Comparison of ENCODE assay signal across 10 cellular contexts in the genomic region with DNA sequence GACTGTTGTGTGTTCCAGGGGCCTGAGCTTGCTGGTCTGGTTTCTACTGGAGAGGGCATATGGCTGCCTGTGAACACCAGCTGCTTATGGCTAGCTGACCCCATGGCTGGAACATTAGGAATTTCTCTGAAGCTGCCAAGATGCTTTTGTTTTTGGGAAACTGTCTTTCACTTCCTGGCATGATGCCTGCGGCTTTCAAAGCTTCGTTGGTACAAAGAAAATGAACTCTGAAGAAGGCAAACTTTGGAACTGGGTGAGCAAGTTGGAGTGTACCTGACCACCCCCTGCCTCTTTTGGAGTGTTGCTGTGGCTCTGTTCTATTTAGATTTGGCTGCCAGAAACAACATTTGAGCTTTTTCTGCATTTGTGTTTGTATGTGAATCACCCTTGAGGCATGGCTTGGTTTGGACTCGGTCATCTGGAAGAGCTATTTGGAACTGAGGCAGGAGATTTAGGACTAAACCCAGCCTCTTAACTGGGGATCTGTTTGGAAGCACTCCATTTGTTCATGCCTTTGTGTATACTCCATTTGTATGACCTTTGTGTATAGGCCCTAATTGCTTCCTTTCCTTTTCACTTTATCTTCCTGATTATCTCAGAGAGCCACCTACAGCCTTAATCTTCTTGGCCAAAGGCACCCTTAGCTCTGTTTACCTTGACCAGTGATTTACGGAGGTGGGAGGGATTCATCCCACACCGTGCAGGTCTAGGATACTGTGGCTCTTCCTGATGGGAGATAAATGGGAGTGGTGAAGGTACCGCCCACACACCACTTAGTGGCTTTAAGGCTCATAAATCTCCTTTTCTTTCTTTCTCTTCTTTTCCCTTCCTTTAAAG. TPM values are rescaled to one million over a fixed set of nuclear protein-coding genes. Genes with fewer than 3 reads are reported as not detected.
DNase-seq lines count a peak whose midpoint lies in the region; ATAC-seq and TF ChIP-seq lines count a peak whose summit lies in the region.
"Had no signal": no experiment of that assay in that cellular context is flagged by ENCODE, and none has a peak within 500 bp of the region (broad histone marks: within the 10 kb centered on the region; RNA-seq: fewer than 3 reads in every experiment).

No MANE protein-coding gene starts in this region.

- H3K4me1 Mint-ChIP-seq in type B pancreatic cell (ENCODE audit: unreplicated experiment), result peaks cover 11% of the 10 kb centered on the region
- no peaks in the 10 kb centered on the region for H3K4me1 Mint-ChIP-seq in stimulated activated naive B cell treated with anti-CD40 and anti-IgM and Interleukin-4, amounts not matched to agents 10 μg/mL and 1 μg/mL and 100 μg/mL, for 72 hours

- TF ChIP-seq CTCF in PC-3 (conservative IDR thresholded peaks at IDR 0.05; ENCODE audit: low read depth, low read length), result no peak
- TF ChIP-seq CTCF in fibroblast of the aortic adventitia (IDR thresholded peaks at IDR 0.05; ENCODE audit: insufficient read depth, low read length), result no peak
- no peak for TF ChIP-seq CTCF in type B pancreatic cell (conservative IDR thresholded peaks at IDR 0.05)

- no peaks in the 10 kb centered on the region for H3K27me3 ChIP-seq in PC-3 (ENCODE audit: low read length)
- H3K27me3 ChIP-seq in HAP-1 (ENCODE audit: low read depth), result no peaks in the 10 kb centered on the region

- CTCF ChIA-PET in PC-3 (lab: Charles Lee), result no interaction called here

- no peaks in the 10 kb centered on the region for H3K4me1 ChIP-seq in PC-3 (ENCODE audit: insufficient read depth, low read length)
- no peaks in the 10 kb centered on the region for H3K4me1 ChIP-seq in HAP-1

- H3K9me2 ChIP-seq in PC-3 (replicated peaks; ENCODE audit: low read length), result no peaks in the 10 kb centered on the region

- no peak overlapping the region for H2AFZ ChIP-seq in PC-3 (ENCODE audit: low read length)

- no TSS peak for BruUV-seq in PC-3 (replicated peaks; lab: Mats Ljungman, UMichigan)

- no peaks in the 10 kb centered on the region for H3K9me3 Mint-ChIP-seq in type B pancreatic cell
- H3K9me3 Mint-ChIP-seq in stimulated activated naive B cell treated with anti-CD40 and anti-IgM and Interleukin-4, amounts not matched to agents 10 μg/mL and 1 μg/mL and 100 μg/mL, for 72 hours, result no peaks in the 10 kb centered on the region
- H3K9me3 Mint-ChIP-seq: stimulated activated naive CD8-positive, alpha-beta T cell treated with anti-CD3 and anti-CD28 coated beads, Interleukin-15, Interleukin-2, amounts not matched to agents 100 ng/mL and 50 ng/mL, for 24 hours had no signal

- H3K4me3 ChIP-seq in PC-3 (ENCODE audit: low read length) (no peak overlapping the region), fibroblast of the aortic adventitia (ENCODE audit: low read depth, low read length) (no peak overlapping the region), HAP-1 (no peak overlapping the region)

- H3K36me3 ChIP-seq in PC-3 (ENCODE audit: low read depth, low read length), result no peaks in the 10 kb centered on the region
- no peaks in the 10 kb centered on the region for H3K36me3 ChIP-seq in HAP-1 (replicated peaks)

- in situ Hi-C loops in HAP-1 (cut with MboI; ENCODE audit: low sequenced_read_pairs), result no loop called here

- no peak overlapping the region for H3K9ac ChIP-seq in PC-3 (ENCODE audit: low read length)

- no peak overlapping the region for H3K4me2 ChIP-seq in PC-3 (ENCODE audit: low read length)

- H3K79me2 ChIP-seq in PC-3 (ENCODE audit: low read length), result no peaks in the 10 kb centered on the region

- no peaks in the 10 kb centered on the region for H3F3A ChIP-seq in PC-3 (ENCODE audit: low read length, unreplicated experiment)

- POLR2A ChIA-PET in PC-3 (lab: Charles Lee; ENCODE audit: unreplicated experiment), result no interaction called here

- H3K9me3 ChIP-seq in PC-3 (ENCODE audit: low read length), result no peaks in the 10 kb centered on the region
- H3K9me3 ChIP-seq in HAP-1, result no peaks in the 10 kb centered on the region

- intact Hi-C loops in PC-3 (cut with micrococcal nuclease), result no loop called here

- DNase-seq in DMS 273 (lab: John Stamatoyannopoulos, UW; ENCODE audit: unreplicated experiment) (peak; percentile 81), PC-3 (peak; percentile 3), fibroblast of the aortic adventitia (ENCODE audit: low read depth) (peak; percentile 97), renal cortical epithelial cell (ENCODE audit: low read depth) (peak; percentile 12), HAP-1 (ENCODE audit: low spot score in 2 of 2) (no peak), type B pancreatic cell (ENCODE audit: extremely low spot score, unreplicated experiment) (no peak)
- no peak for DNase-seq in stimulated activated naive B cell treated with anti-CD40 and anti-IgM and Interleukin-4, amounts not matched to agents 10 μg/mL and 1 μg/mL and 100 μg/mL, for 72 hours
- DNase-seq: NCI-H2081 had no signal

- H3K27ac Mint-ChIP-seq in type B pancreatic cell, result no peak overlapping the region
- no peak overlapping the region for H3K27ac Mint-ChIP-seq in stimulated activated naive B cell treated with anti-CD40 and anti-IgM and Interleukin-4, amounts not matched to agents 10 μg/mL and 1 μg/mL and 100 μg/mL, for 72 hours
- H3K27ac Mint-ChIP-seq: stimulated activated naive CD8-positive, alpha-beta T cell treated with anti-CD3 and anti-CD28 coated beads, Interleukin-15, Interleukin-2, amounts not matched to agents 100 ng/mL and 50 ng/mL, for 24 hours had no signal

- H4K20me1 ChIP-seq in PC-3 (ENCODE audit: low read length), result no peaks in the 10 kb centered on the region

- H3K36me3 Mint-ChIP-seq in type B pancreatic cell, result no peaks in the 10 kb centered on the region
- no peaks in the 10 kb centered on the region for H3K36me3 Mint-ChIP-seq in stimulated activated naive B cell treated with anti-CD40 and anti-IgM and Interleukin-4, amounts not matched to agents 10 μg/mL and 1 μg/mL and 100 μg/mL, for 72 hours

- H3K27ac ChIP-seq in PC-3 (ENCODE audit: low read length), result no peak overlapping the region

- no peak overlapping the region for H3K4me3 Mint-ChIP-seq in type B pancreatic cell
- H3K4me3 Mint-ChIP-seq in stimulated activated naive B cell treated with anti-CD40 and anti-IgM and Interleukin-4, amounts not matched to agents 10 μg/mL and 1 μg/mL and 100 μg/mL, for 72 hours, result no peak overlapping the region
- H3K4me3 Mint-ChIP-seq: stimulated activated naive CD8-positive, alpha-beta T cell treated with anti-CD3 and anti-CD28 coated beads, Interleukin-15, Interleukin-2, amounts not matched to agents 100 ng/mL and 50 ng/mL, for 24 hours had no signal

- H3K27me3 Mint-ChIP-seq in type B pancreatic cell, result no peaks in the 10 kb centered on the region
- peaks cover 4 to 8% of the 10 kb centered on the region in 2 donors for H3K27me3 Mint-ChIP-seq in stimulated activated naive B cell treated with anti-CD40 and anti-IgM and Interleukin-4, amounts not matched to agents 10 μg/mL and 1 μg/mL and 100 μg/mL, for 72 hours

- ATAC-seq in PC-3, result no peak
- no peak for ATAC-seq in GM19351 (IDR thresholded peaks at IDR 0.05; ENCODE audit: unreplicated experiment)
- no peak for ATAC-seq in stimulated activated naive B cell treated with anti-CD40 and anti-IgM and Interleukin-4, amounts not matched to agents 10 μg/mL and 1 μg/mL and 100 μg/mL, for 72 hours (replicated peaks)

RNA-seq across cellular contexts. Expression of a gene that starts 7.2 kb away (rescaled TPM):
- total RNA-seq in PC-3 (2014; rRNA removed) (not detected in 2 replicates), fibroblast of the aortic adventitia (ENCODE audit: low replicate concordance) (not detected in 2 replicates), renal cortical epithelial cell (not detected in 2 replicates), type B pancreatic cell (ENCODE audit: low replicate concordance) (not detected in 2 replicates)

RNA-seq across cellular contexts. Expression of a gene that starts 32.3 kb away (rescaled TPM):
- total RNA-seq in PC-3 (2014; rRNA removed) (not detected in 2 replicates), fibroblast of the aortic adventitia (ENCODE audit: low replicate concordance) (not detected in 2 replicates), renal cortical epithelial cell (not detected in 2 replicates), type B pancreatic cell (ENCODE audit: low replicate concordance) (not detected in 2 replicates)

RNA-seq across cellular contexts. Expression of a gene that starts 56.7 kb away (rescaled TPM):
- total RNA-seq in PC-3 (2014; rRNA removed) (not detected in 2 replicates), fibroblast of the aortic adventitia (ENCODE audit: low replicate concordance) (not detected in 2 replicates), renal cortical epithelial cell (not detected in 2 replicates), type B pancreatic cell (ENCODE audit: low replicate concordance) (not detected in 2 replicates)

Comparison
In these comparisons a context has a peak if more than half of its experiments do, and no peak if none do; other contexts are left out.
1. DNase-seq: peak in DMS 273 (single experiment), PC-3 (single experiment), fibroblast of the aortic adventitia (single experiment) and renal cortical epithelial cell (single experiment); none in HAP-1 (0 of 2), type B pancreatic cell (single experiment) and stimulated activated naive B cell treated with anti-CD40 and anti-IgM and Interleukin-4, amounts not matched to agents 10 μg/mL and 1 μg/mL and 100 μg/mL, for 72 hours (single experiment).